ENCODE assay signal across 7 cellular contexts in genomic region chr9:103537426-103537825, GRCh38.
"Had no signal": no experiment of that assay in that cellular context is flagged by ENCODE, and none has a peak within 500 bp of the region (broad histone marks: within the 10 kb centered on the region; RNA-seq: fewer than 3 reads in every experiment).

No MANE protein-coding gene starts in this region.

- H3K4me3 ChIP-seq: GM12878 had no signal

- FAIRE-seq: G401.6, GM12878, GM12891, GM12892, GM18507, GM19239 had no signal

- DNase-seq: GDM1 had no signal

- ATAC-seq: GM12878 had no signal
